In the genomic region with DNA sequence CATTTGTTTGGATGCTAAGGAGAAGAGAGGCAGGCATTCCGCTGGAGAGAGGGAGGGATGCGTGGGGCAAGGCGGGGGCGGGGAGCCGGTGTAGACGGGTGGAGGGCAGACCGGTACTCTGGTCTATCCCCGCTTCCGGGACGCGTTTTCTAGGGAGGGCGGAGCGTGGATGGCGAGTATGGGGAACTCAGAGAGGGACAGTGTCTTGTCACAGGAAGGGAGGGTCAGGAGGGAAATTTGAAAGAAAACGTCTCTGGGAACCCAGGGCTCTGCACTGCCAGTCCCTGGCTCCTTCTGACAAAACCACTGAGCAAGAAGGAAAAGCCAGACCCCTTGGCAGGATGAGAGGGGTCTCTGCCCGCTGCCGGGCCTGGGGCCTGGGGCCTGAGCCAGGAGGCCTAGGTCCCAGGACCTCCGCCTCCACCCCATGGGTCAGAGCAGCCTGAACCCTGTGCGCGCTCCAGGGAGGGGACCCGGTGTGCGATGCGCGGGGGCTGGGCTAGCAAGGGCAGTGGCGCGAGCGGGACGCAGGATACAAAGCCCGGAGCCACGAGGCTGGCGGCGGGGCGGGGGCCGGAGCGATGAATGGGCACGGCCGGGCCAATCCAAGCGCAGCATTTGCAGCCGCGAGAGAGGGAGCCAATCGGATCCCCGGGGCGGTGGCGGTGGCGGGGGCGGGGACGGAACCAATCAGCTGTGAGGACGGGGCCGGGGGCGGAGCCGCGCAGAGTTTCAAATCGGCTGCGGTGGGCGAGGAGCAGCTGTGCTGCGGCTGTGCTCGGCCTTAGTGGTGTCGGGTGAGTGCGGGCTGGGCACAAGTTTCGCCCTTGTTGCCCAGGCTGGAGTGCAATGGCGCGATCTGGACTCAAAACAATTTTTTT, we compare ENCODE assay signal across 1 cellular context.
A peak's percentile ranks its signal among the peaks of the same experiment; 100 is the strongest.
TF ChIP-seq lines count a peak whose summit lies in the region.

A gene with protein sequence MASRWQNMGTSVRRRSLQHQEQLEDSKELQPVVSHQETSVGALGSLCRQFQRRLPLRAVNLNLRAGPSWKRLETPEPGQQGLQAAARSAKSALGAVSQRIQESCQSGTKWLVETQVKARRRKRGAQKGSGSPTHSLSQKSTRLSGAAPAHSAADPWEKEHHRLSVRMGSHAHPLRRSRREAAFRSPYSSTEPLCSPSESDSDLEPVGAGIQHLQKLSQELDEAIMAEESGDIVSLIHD (plus strand): TSS at position 764 of the 881 bp plus-strand sequence. CDS start 656 bp downstream, outside the sequence.

TF ChIP-seq in HEK293, 187 proteins besides CTCF, POLR2A, EP300 and RAD21 (continued from another document and continues in another):
- TF ChIP-seq KLF7 (tag by site-specific recombination; IDR thresholded peaks at IDR 0.05; ENCODE audit: borderline replicate concordance) (0 out of 2 replicates have a peak, but pooled peaks have one; percentile 25), KLF10 (tag by site-specific recombination; IDR thresholded peaks at IDR 0.05) (peak; percentile 75), ZNF843 (tag by site-specific recombination; IDR thresholded peaks at IDR 0.05) (0 out of 2 replicates have a peak, but pooled peaks have one; percentile 15), HOXD13 (CRISPR knock-in tag; IDR thresholded peaks at IDR 0.05; ENCODE audit: borderline replicate concordance) (no peak), ZNF768 (tag by site-specific recombination; IDR thresholded peaks at IDR 0.05) (peak; percentile 47; the same call in 1 of the 2 replicates), ZNF302 (tag by site-specific recombination; IDR thresholded peaks at IDR 0.05; ENCODE audit: low read depth) (no peak; the same call in 1 of the 2 replicates), ZNF133 (tag by site-specific recombination; IDR thresholded peaks at IDR 0.05) (no peak), ZNF354C (tag by site-specific recombination; IDR thresholded peaks at IDR 0.05; ENCODE audit: borderline replicate concordance, low read depth) (no peak), ZNF670 (tag by site-specific recombination; IDR thresholded peaks at IDR 0.05; ENCODE audit: low read depth) (no peak), ZNF274 (IDR thresholded peaks at IDR 0.05; ENCODE audit: low read length) (no peak), ZNF274 (tag by site-specific recombination; IDR thresholded peaks at IDR 0.05; ENCODE audit: borderline replicate concordance) (no peak), SP3 (tag by site-specific recombination; IDR thresholded peaks at IDR 0.05) (peak; percentile 78), ZNF549 (tag by site-specific recombination; IDR thresholded peaks at IDR 0.05) (no peak), ZNF48 (tag by site-specific recombination; IDR thresholded peaks at IDR 0.05) (no peak), ZNF473 (tag by site-specific recombination; IDR thresholded peaks at IDR 0.05) (no peak), ZNF514 (tag by site-specific recombination; IDR thresholded peaks at IDR 0.05) (no peak), ZNF394 (tag by site-specific recombination; IDR thresholded peaks at IDR 0.05; ENCODE audit: borderline replicate concordance) (peak; percentile 67; the same call in 1 of the 2 replicates), ZNF561 (tag by site-specific recombination; IDR thresholded peaks at IDR 0.05; ENCODE audit: borderline replicate concordance) (0 out of 2 replicates have a peak, but pooled peaks have one; percentile 83), IKZF3 (tag by site-specific recombination; IDR thresholded peaks at IDR 0.05) (0 out of 2 replicates have a peak, but pooled peaks have one; percentile 11), ZNF169 (tag by site-specific recombination; IDR thresholded peaks at IDR 0.05) (no peak), ZNF426 (tag by site-specific recombination; IDR thresholded peaks at IDR 0.05) (no peak), BCL11A (tag by site-specific recombination; IDR thresholded peaks at IDR 0.05; ENCODE audit: low read depth) (peak; percentile 87; the same call in 1 of the 2 replicates), ZNF221 (tag by site-specific recombination; IDR thresholded peaks at IDR 0.05; ENCODE audit: borderline replicate concordance) (no peak), SP2 (tag by site-specific recombination; IDR thresholded peaks at IDR 0.05) (peak; percentile 91), ZNF548 (tag by site-specific recombination; IDR thresholded peaks at IDR 0.05) (0 out of 2 replicates have a peak, but pooled peaks have one; percentile 13), WT1 (tag by site-specific recombination; IDR thresholded peaks at IDR 0.05) (peak; percentile 78), ZNF529 (tag by site-specific recombination; IDR thresholded peaks at IDR 0.05; ENCODE audit: insufficient replicate concordance) (no peak), ZNF624 (tag by site-specific recombination; IDR thresholded peaks at IDR 0.05) (no peak), MYNN (tag by site-specific recombination; IDR thresholded peaks at IDR 0.05; ENCODE audit: borderline replicate concordance) (no peak), ZSCAN23 (tag by site-specific recombination; IDR thresholded peaks at IDR 0.05) (peak; percentile 86; the same call in 1 of the 2 replicates), ZNF350 (tag by site-specific recombination; IDR thresholded peaks at IDR 0.05) (no peak)
- TF ChIP-seq, protein P1, sequence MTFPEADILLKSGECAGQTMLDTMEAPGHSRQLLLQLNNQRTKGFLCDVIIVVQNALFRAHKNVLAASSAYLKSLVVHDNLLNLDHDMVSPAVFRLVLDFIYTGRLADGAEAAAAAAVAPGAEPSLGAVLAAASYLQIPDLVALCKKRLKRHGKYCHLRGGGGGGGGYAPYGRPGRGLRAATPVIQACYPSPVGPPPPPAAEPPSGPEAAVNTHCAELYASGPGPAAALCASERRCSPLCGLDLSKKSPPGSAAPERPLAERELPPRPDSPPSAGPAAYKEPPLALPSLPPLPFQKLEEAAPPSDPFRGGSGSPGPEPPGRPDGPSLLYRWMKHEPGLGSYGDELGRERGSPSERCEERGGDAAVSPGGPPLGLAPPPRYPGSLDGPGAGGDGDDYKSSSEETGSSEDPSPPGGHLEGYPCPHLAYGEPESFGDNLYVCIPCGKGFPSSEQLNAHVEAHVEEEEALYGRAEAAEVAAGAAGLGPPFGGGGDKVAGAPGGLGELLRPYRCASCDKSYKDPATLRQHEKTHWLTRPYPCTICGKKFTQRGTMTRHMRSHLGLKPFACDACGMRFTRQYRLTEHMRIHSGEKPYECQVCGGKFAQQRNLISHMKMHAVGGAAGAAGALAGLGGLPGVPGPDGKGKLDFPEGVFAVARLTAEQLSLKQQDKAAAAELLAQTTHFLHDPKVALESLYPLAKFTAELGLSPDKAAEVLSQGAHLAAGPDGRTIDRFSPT (tag by site-specific recombination; IDR thresholded peaks at IDR 0.05): peak; percentile 88
- TF ChIP-seq, protein P2, sequence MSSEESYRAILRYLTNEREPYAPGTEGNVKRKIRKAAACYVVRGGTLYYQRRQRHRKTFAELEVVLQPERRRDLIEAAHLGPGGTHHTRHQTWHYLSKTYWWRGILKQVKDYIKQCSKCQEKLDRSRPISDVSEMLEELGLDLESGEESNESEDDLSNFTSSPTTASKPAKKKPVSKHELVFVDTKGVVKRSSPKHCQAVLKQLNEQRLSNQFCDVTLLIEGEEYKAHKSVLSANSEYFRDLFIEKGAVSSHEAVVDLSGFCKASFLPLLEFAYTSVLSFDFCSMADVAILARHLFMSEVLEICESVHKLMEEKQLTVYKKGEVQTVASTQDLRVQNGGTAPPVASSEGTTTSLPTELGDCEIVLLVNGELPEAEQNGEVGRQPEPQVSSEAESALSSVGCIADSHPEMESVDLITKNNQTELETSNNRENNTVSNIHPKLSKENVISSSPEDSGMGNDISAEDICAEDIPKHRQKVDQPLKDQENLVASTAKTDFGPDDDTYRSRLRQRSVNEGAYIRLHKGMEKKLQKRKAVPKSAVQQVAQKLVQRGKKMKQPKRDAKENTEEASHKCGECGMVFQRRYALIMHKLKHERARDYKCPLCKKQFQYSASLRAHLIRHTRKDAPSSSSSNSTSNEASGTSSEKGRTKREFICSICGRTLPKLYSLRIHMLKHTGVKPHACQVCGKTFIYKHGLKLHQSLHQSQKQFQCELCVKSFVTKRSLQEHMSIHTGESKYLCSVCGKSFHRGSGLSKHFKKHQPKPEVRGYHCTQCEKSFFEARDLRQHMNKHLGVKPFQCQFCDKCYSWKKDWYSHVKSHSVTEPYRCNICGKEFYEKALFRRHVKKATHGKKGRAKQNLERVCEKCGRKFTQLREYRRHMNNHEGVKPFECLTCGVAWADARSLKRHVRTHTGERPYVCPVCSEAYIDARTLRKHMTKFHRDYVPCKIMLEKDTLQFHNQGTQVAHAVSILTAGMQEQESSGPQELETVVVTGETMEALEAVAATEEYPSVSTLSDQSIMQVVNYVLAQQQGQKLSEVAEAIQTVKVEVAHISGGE (tag by site-specific recombination; conservative IDR thresholded peaks at IDR 0.05; ENCODE audit: low read depth): peak; percentile 67
- TF ChIP-seq, protein P3, sequence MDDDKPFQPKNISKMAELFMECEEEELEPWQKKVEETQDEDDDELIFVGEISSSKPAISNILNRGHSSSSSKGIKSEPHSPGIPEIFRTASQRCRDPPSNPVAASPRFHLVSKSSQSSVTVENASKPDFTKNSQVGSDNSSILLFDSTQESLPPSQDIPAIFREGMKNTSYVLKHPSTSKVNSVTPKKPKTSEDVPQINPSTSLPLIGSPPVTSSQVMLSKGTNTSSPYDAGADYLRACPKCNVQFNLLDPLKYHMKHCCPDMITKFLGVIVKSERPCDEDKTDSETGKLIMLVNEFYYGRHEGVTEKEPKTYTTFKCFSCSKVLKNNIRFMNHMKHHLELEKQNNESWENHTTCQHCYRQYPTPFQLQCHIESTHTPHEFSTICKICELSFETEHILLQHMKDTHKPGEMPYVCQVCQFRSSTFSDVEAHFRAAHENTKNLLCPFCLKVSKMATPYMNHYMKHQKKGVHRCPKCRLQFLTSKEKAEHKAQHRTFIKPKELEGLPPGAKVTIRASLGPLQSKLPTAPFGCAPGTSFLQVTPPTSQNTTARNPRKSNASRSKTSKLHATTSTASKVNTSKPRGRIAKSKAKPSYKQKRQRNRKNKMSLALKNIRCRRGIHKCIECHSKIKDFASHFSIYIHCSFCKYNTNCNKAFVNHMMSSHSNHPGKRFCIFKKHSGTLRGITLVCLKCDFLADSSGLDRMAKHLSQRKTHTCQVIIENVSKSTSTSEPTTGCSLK (tag by site-specific recombination; IDR thresholded peaks at IDR 0.05): no peak
- TF ChIP-seq, protein P4, sequence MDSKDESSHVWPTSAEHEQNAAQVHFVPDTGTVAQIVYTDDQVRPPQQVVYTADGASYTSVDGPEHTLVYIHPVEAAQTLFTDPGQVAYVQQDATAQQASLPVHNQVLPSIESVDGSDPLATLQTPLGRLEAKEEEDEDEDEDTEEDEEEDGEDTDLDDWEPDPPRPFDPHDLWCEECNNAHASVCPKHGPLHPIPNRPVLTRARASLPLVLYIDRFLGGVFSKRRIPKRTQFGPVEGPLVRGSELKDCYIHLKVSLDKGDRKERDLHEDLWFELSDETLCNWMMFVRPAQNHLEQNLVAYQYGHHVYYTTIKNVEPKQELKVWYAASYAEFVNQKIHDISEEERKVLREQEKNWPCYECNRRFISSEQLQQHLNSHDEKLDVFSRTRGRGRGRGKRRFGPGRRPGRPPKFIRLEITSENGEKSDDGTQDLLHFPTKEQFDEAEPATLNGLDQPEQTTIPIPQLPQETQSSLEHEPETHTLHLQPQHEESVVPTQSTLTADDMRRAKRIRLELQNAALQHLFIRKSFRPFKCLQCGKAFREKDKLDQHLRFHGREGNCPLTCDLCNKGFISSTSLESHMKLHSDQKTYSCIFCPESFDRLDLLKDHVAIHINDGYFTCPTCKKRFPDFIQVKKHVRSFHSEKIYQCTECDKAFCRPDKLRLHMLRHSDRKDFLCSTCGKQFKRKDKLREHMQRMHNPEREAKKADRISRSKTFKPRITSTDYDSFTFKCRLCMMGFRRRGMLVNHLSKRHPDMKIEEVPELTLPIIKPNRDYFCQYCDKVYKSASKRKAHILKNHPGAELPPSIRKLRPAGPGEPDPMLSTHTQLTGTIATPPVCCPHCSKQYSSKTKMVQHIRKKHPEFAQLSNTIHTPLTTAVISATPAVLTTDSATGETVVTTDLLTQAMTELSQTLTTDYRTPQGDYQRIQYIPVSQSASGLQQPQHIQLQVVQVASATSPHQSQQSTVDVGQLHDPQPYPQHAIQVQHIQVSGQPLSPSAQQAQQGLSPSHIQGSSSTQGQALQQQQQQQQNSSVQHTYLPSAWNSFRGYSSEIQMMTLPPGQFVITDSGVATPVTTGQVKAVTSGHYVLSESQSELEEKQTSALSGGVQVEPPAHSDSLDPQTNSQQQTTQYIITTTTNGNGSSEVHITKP (tag by site-specific recombination; IDR thresholded peaks at IDR 0.05): peak; percentile 62
- TF ChIP-seq, protein P5, sequence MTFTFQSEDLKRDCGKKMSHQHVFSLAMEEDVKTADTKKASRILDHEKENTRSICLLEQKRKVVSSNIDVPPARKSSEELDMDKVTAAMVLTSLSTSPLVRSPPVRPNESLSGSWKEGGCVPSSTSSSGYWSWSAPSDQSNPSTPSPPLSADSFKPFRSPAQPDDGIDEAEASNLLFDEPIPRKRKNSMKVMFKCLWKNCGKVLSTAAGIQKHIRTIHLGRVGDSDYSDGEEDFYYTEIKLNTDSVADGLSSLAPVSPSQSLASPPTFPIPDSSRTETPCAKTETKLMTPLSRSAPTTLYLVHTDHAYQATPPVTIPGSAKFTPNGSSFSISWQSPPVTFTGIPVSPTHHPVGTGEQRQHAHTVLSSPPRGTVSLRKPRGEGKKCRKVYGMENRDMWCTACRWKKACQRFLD (tag by site-specific recombination; IDR thresholded peaks at IDR 0.05): no peak
- TF ChIP-seq, protein P6, sequence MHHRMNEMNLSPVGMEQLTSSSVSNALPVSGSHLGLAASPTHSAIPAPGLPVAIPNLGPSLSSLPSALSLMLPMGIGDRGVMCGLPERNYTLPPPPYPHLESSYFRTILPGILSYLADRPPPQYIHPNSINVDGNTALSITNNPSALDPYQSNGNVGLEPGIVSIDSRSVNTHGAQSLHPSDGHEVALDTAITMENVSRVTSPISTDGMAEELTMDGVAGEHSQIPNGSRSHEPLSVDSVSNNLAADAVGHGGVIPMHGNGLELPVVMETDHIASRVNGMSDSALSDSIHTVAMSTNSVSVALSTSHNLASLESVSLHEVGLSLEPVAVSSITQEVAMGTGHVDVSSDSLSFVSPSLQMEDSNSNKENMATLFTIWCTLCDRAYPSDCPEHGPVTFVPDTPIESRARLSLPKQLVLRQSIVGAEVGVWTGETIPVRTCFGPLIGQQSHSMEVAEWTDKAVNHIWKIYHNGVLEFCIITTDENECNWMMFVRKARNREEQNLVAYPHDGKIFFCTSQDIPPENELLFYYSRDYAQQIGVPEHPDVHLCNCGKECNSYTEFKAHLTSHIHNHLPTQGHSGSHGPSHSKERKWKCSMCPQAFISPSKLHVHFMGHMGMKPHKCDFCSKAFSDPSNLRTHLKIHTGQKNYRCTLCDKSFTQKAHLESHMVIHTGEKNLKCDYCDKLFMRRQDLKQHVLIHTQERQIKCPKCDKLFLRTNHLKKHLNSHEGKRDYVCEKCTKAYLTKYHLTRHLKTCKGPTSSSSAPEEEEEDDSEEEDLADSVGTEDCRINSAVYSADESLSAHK (tag by site-specific recombination; IDR thresholded peaks at IDR 0.05): no peak
- TF ChIP-seq, protein P7, sequence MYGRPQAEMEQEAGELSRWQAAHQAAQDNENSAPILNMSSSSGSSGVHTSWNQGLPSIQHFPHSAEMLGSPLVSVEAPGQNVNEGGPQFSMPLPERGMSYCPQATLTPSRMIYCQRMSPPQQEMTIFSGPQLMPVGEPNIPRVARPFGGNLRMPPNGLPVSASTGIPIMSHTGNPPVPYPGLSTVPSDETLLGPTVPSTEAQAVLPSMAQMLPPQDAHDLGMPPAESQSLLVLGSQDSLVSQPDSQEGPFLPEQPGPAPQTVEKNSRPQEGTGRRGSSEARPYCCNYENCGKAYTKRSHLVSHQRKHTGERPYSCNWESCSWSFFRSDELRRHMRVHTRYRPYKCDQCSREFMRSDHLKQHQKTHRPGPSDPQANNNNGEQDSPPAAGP (tag by site-specific recombination; IDR thresholded peaks at IDR 0.05): peak; percentile 72
